ENCODE assay signal across 26 cellular contexts in genomic region chr3:131178710-131179375, GRCh38.
"Had no signal": no experiment of that assay in that cellular context is flagged by ENCODE, and none has a peak within 500 bp of the region (broad histone marks: within the 10 kb centered on the region; RNA-seq: fewer than 3 reads in every experiment).

No MANE protein-coding gene starts in this region.

- H3K4me3 ChIP-seq: dorsolateral prefrontal cortex, esophagus muscularis mucosa, lower lobe of right lung, neural progenitor cell, prostate gland, right atrium auricular region, sigmoid colon, stomach, thyroid gland had no signal

- H3K9me3 ChIP-seq: esophagus muscularis mucosa, lower lobe of right lung, prostate gland, sigmoid colon, thyroid gland had no signal

- H3K27me3 Mint-ChIP-seq: memory B cell; naive thymus-derived CD4-positive, alpha-beta T cell had no signal

- H3K36me3 Mint-ChIP-seq: mesothelial cell of epicardium; stimulated activated effector memory CD8-positive, alpha-beta T cell treated with anti-CD3 and anti-CD28 coated beads, Interleukin-12 subunit alpha, Interleukin-12 subunit beta, amount 100 ng/mL, for 72 hours had no signal

- ATAC-seq: left colon; left ventricle myocardium superior; naive thymus-derived CD4-positive, alpha-beta T cell; stimulated activated effector memory CD8-positive, alpha-beta T cell treated with anti-CD3 and anti-CD28 coated beads, Interleukin-12 subunit alpha, Interleukin-12 subunit beta, amount 100 ng/mL, for 72 hours had no signal

- H3K4me1 Mint-ChIP-seq: mesothelial cell of epicardium; nephron; neural progenitor cell; stimulated activated effector memory CD8-positive, alpha-beta T cell treated with anti-CD3 and anti-CD28 coated beads, Interleukin-12 subunit alpha, Interleukin-12 subunit beta, amount 100 ng/mL, for 72 hours had no signal

- H3K4me2 ChIP-seq: neural progenitor cell had no signal

- H3K36me3 ChIP-seq: lower lobe of right lung, neural progenitor cell, prostate gland, right atrium auricular region, thyroid gland had no signal

- H2AFZ ChIP-seq: neural progenitor cell had no signal

- H3K4me1 ChIP-seq: esophagus muscularis mucosa, lower lobe of right lung, neural progenitor cell, prostate gland, right atrium auricular region, sigmoid colon, thyroid gland had no signal

- DNase-seq: dorsolateral prefrontal cortex; effector CD4-positive, alpha-beta T cell; foreskin melanocyte; hypothalamus; immature natural killer cell; islet precursor cell; kidney glomerular epithelial cell; left colon; left ventricle myocardium superior; lower lobe of right lung; naive thymus-derived CD4-positive, alpha-beta T cell; sigmoid colon; stimulated activated CD4-positive, alpha-beta T cell treated with anti-CD3 and anti-CD28 coated beads, Interleukin-2, amount 100 ng/mL, for 24 hours; stimulated activated CD4-positive, alpha-beta T cell treated with anti-CD3 and anti-CD28 coated beads, Interleukin-4, amount 100 ng/mL, for 24 hours; stimulated activated naive CD4-positive, alpha-beta T cell treated with Interleukin-2 at 50 U/mL for 16 hours; stomach; thyroid gland; trophoblast cell had no signal

- H3K4me3 Mint-ChIP-seq: immature natural killer cell; memory B cell; mesothelial cell of epicardium; naive thymus-derived CD4-positive, alpha-beta T cell; nephron; neural progenitor cell; stimulated activated effector memory CD8-positive, alpha-beta T cell treated with anti-CD3 and anti-CD28 coated beads, Interleukin-12 subunit alpha, Interleukin-12 subunit beta, amount 100 ng/mL, for 72 hours had no signal

- H3K9ac ChIP-seq: neural progenitor cell had no signal

- H3K27ac ChIP-seq: dorsolateral prefrontal cortex, esophagus muscularis mucosa, lower lobe of right lung, neural progenitor cell, prostate gland, right atrium auricular region, sigmoid colon, stomach, thyroid gland had no signal

- H3K27ac Mint-ChIP-seq: immature natural killer cell; memory B cell; mesothelial cell of epicardium; naive thymus-derived CD4-positive, alpha-beta T cell; nephron; neural progenitor cell; stimulated activated effector memory CD8-positive, alpha-beta T cell treated with anti-CD3 and anti-CD28 coated beads, Interleukin-12 subunit alpha, Interleukin-12 subunit beta, amount 100 ng/mL, for 72 hours had no signal

- H3K27me3 ChIP-seq: dorsolateral prefrontal cortex, esophagus muscularis mucosa, neural progenitor cell, right atrium auricular region, sigmoid colon, stomach, thyroid gland had no signal
